In genomic region chr1:117044217-117044616, GRCh38 we compare ENCODE assay signal across 23 cellular contexts. TPM values are rescaled to one million over a fixed set of nuclear protein-coding genes. Genes with fewer than 3 reads are reported as not detected.
DNase-seq lines count a peak whose midpoint lies in the region; ATAC-seq, FAIRE-seq and TF ChIP-seq lines count a peak whose summit lies in the region.
"Had no signal": no experiment of that assay in that cellular context is flagged by ENCODE, and none has a peak within 500 bp of the region (broad histone marks: within the 10 kb centered on the region; RNA-seq: fewer than 3 reads in every experiment).

No MANE protein-coding gene starts in this region.

- in situ Hi-C loops in KBM-7 (cut with MboI; ENCODE audit: low pct_unique_long_range_greater_than_20kb, low sequenced_read_pairs): loop anchor here (25.0 kb wide), 1 partner anchor 307 kb away; no protein-coding TSS in a partner anchor
- in situ Hi-C loops in K562 (cut with MboI): no loop called here

- H3K27ac Mint-ChIP-seq in H9: no peak overlapping the region
- H3K27ac Mint-ChIP-seq: CD4-positive, alpha-beta memory T cell; HFFc6 had no signal

- H3K79me2 ChIP-seq in K562 (ENCODE audit: control insufficient read depth, insufficient read depth, low read length) (no peaks in the 10 kb centered on the region), H9 (ENCODE audit: insufficient read depth, low read length) (no peaks in the 10 kb centered on the region)

- no peak overlapping the region for H4K5ac ChIP-seq in H9 (ENCODE audit: insufficient read length, low read depth, low read length)

- H3K36me3 Mint-ChIP-seq in H9 (ENCODE audit: insufficient read depth in 1 of 3, low read depth in 3 of 3): no peaks in the 10 kb centered on the region

- POLR2A ChIA-PET in HEK293 (lab: Yijun Ruan, JAX): no interaction called here
- POLR2A ChIA-PET in K562 (lab: Yijun Ruan, JAX): interaction anchor here (0.6 to 2.1 kb wide), 5 partner anchors 10 to 82 kb away, joined by 3 to 6 read pairs (median 4); partner anchors contain the start of gene TTF2

- H2AK5ac ChIP-seq in H9 (ENCODE audit: insufficient read length, low read length): no peak overlapping the region

- DNase-seq in KBM-7: peak; percentile 18
- peak in 1 of 4 experiments; percentile 13 for DNase-seq in K562 (ENCODE audit: extremely low read depth in 1 of 4, low spot score in 3 of 4)
- DNase-seq in left colon: no peak
- no peak for DNase-seq in H9
- DNase-seq in SJCRH30: no peak
- no peak for DNase-seq in colonic mucosa
- no peak for DNase-seq in SKM-1 (lab: John Stamatoyannopoulos, UW; ENCODE audit: unreplicated experiment)
- DNase-seq: C1 segment of cervical spinal cord; Calu3; CD4-positive, alpha-beta memory T cell; COR-L47; DMS53; DMS79 treated with DMSO at 0.1 percent for 48 hours; GM23248; H7; HFFc6 had no signal

- peaks cover 0 to 5% of the 10 kb centered on the region in 2 experiments; a peak in 1 of 3 replicates for H3K36me3 ChIP-seq in HEK293 (ENCODE audit: control insufficient read depth in 2 of 2, insufficient read depth in 1 of 2, low read length in 2 of 2)
- no peaks in the 10 kb centered on the region for H3K36me3 ChIP-seq in K562 (ENCODE audit: control insufficient read depth, insufficient read depth, low read length)
- no peaks in the 10 kb centered on the region for H3K36me3 ChIP-seq in SJCRH30
- H3K36me3 ChIP-seq in colonic mucosa: no peaks in the 10 kb centered on the region

- no peaks in the 10 kb centered on the region for H3K79me1 ChIP-seq in H9 (ENCODE audit: insufficient read depth, low read depth, low read length, poor library complexity, severe bottlenecking)

- no peak overlapping the region for H3K56ac ChIP-seq in H9 (ENCODE audit: insufficient read length, low read depth, low read length)

- H3K23ac ChIP-seq in H9 (ENCODE audit: insufficient read length, low read depth, low read length): no peak overlapping the region

- H2AFZ ChIP-seq in K562 (ENCODE audit: low read depth, low read length) (no peak overlapping the region), H9 (ENCODE audit: low read length) (no peak overlapping the region)
- H2AFZ ChIP-seq: GM23248 had no signal

- WGBS in K562 (ENCODE audit: insufficient coverage, low coverage, missing lambda C conversion rate): 7% methylated on average over 1 of the region's 1 CpG
- no CpG with 5 or more reads among the region's 1 CpG for WGBS in H9 (ENCODE audit: extremely low coverage, insufficient read length, low lambda C conversion rate)

- H3K4me1 ChIP-seq in HEK293 (ENCODE audit: control insufficient read depth, insufficient read depth, low read length): no peaks in the 10 kb centered on the region
- 0 out of 5 replicates have a peak, but pooled peaks cover 0 to 3% of the 10 kb centered on the region in 2 experiments for H3K4me1 ChIP-seq in K562 (replicated peaks in 1 of 2; ENCODE audit: control insufficient read depth in 2 of 2, insufficient read depth in 2 of 2, low read length in 2 of 2)
- H3K4me1 ChIP-seq in H9 (ENCODE audit: insufficient read depth, low read length): no peaks in the 10 kb centered on the region
- H3K4me1 ChIP-seq in SJCRH30: peaks cover 7% of the 10 kb centered on the region
- no peaks in the 10 kb centered on the region for H3K4me1 ChIP-seq in colonic mucosa

- H2BK12ac ChIP-seq in H9 (ENCODE audit: insufficient read length, low read depth, low read length): no peak overlapping the region

- TF ChIP-seq RAD21 in K562 (CRISPR knock-in tag; conservative IDR thresholded peaks at IDR 0.05 in 1 of 2, IDR thresholded peaks at IDR 0.05 in 1 of 2): no peak

- no peak overlapping the region for H3K18ac ChIP-seq in H9 (ENCODE audit: insufficient read length, low read depth, low read length)

- H3K27ac ChIP-seq in HEK293 (ENCODE audit: extremely low read depth, low read depth, low read length) (no peak overlapping the region), K562 (ENCODE audit: extremely low read depth, low read depth, low read length) (no peak overlapping the region), H9 (ENCODE audit: insufficient read length, low read depth, low read length) (no peak overlapping the region), SJCRH30 (no peak overlapping the region), colonic mucosa (no peak overlapping the region)
- H3K27ac ChIP-seq: GM23248 had no signal

- H3K4ac ChIP-seq in H9 (ENCODE audit: low read depth, low read length): no peak overlapping the region

- no peaks in the 10 kb centered on the region for H3K9me3 Mint-ChIP-seq in H9
- H3K9me3 Mint-ChIP-seq: HFFc6 had no signal

- H3K14ac ChIP-seq in H9 (ENCODE audit: insufficient read depth, low read length): no peak overlapping the region

- H3K9ac ChIP-seq in K562 (ENCODE audit: insufficient read depth in 1 of 2, low read depth in 2 of 2, low read length in 2 of 2) (no peak overlapping the region), H9 (ENCODE audit: extremely low read depth, insufficient read length, low read length) (no peak overlapping the region), colonic mucosa (ENCODE audit: low read depth in 2 of 2, low read length in 2 of 2) (no peak overlapping the region)
- H3K9ac ChIP-seq: GM23248 had no signal

- H3K9me1 ChIP-seq in K562 (ENCODE audit: control insufficient read depth, insufficient read depth, low read length): no peaks in the 10 kb centered on the region

- H3K27me3 Mint-ChIP-seq in H9 (ENCODE audit: low read depth): no peaks in the 10 kb centered on the region
- H3K27me3 Mint-ChIP-seq: CD4-positive, alpha-beta memory T cell had no signal

- no peak overlapping the region for H3K4me3 ChIP-seq in HEK293 (ENCODE audit: low read depth, low read length)
- no peak overlapping the region for H3K4me3 ChIP-seq in K562
- H3K4me3 ChIP-seq in SJCRH30: no peak overlapping the region
- no peak overlapping the region for H3K4me3 ChIP-seq in colonic mucosa
- H3K4me3 ChIP-seq: GM23248 had no signal

- no peak for TF ChIP-seq CTCF in HEK293 (tag by site-specific recombination; IDR thresholded peaks at IDR 0.05)
- TF ChIP-seq CTCF in K562 (IDR thresholded peaks at IDR 0.05 in 2 of 3, conservative IDR thresholded peaks at IDR 0.05 in 1 of 3; ENCODE audit: insufficient read depth in 2 of 3, low read depth in 1 of 3, low read length in 3 of 3): no peak
- TF ChIP-seq CTCF in H9 (conservative IDR thresholded peaks at IDR 0.05): no peak
- no peak for TF ChIP-seq CTCF in colonic mucosa (IDR thresholded peaks at IDR 0.05)

- peak; percentile 45; the same call in 2 of the 3 replicates for ATAC-seq in K562
- peak; percentile 53 for ATAC-seq in left colon
- ATAC-seq: HCT116 had no signal

- no peak overlapping the region for H4K8ac ChIP-seq in H9 (replicated peaks; ENCODE audit: insufficient read length, low read depth, low read length)

- no peak overlapping the region for H2BK15ac ChIP-seq in H9 (ENCODE audit: low read depth, low read length)

- H3K4me3 Mint-ChIP-seq in H9: no peak overlapping the region
- H3K4me3 Mint-ChIP-seq: CD4-positive, alpha-beta memory T cell; HFFc6 had no signal

- no peak overlapping the region for H4K91ac ChIP-seq in H9 (ENCODE audit: insufficient read length, low read depth, low read length)

- CTCF ChIA-PET in HEK293 (lab: Yijun Ruan, JAX): interaction anchor here (0.7 kb wide), 2 partner anchors 307 to 372 kb away, joined by 3 read pairs; no protein-coding TSS in a partner anchor
- CTCF ChIA-PET in K562 (lab: Yijun Ruan, JAX; ENCODE audit: low intra/inter-chr PET ratio): no interaction called here

- BruUV-seq in K562 (replicated peaks; lab: Mats Ljungman, UMichigan): no TSS peak

- H3K23me2 ChIP-seq in H9 (ENCODE audit: insufficient read length, low read depth, low read length, poor library complexity, severe bottlenecking): no peaks in the 10 kb centered on the region

- no peak for FAIRE-seq in K562 (lab: Jason Lieb, UNC)
- FAIRE-seq: G401.6, GM12892, GM19239, H1 had no signal

- intact Hi-C loops in K562 (cut with micrococcal nuclease) (no loop called here), left colon (cut with DNase I, micrococcal nuclease) (no loop called here), colonic mucosa (cut with DNase I) (no loop called here)

- no peaks in the 10 kb centered on the region for H3K27me3 ChIP-seq in K562 (ENCODE audit: control insufficient read depth in 2 of 2, insufficient read depth in 2 of 2, low read length in 2 of 2)
- no peaks in the 10 kb centered on the region for H3K27me3 ChIP-seq in H9 (ENCODE audit: insufficient read depth, low read length)
- H3K27me3 ChIP-seq in SJCRH30: no peaks in the 10 kb centered on the region
- H3K27me3 ChIP-seq in colonic mucosa: no peaks in the 10 kb centered on the region

- H2BK5ac ChIP-seq in H9 (ENCODE audit: insufficient read length, low read length): no peak overlapping the region

- TF ChIP-seq POLR2A in K562 (conservative IDR thresholded peaks at IDR 0.05): no peak

- no peak overlapping the region for H2BK20ac ChIP-seq in H9 (ENCODE audit: low read depth, low read length, poor library complexity, severe bottlenecking)

- no peak overlapping the region for H3K4me2 ChIP-seq in K562 (ENCODE audit: insufficient read depth, low read length)
- H3K4me2 ChIP-seq in H9 (ENCODE audit: insufficient read depth, insufficient read length, low read length): no peak overlapping the region

- H3K4me1 Mint-ChIP-seq in H9: no peaks in the 10 kb centered on the region

- H3K9me3 ChIP-seq in HEK293 (ENCODE audit: control insufficient read depth, insufficient read depth, low read depth, low read length) (no peaks in the 10 kb centered on the region), K562 (replicated peaks; ENCODE audit: control insufficient read depth, insufficient read depth, low read depth, low read length) (no peaks in the 10 kb centered on the region), H9 (ENCODE audit: control insufficient read depth, low read depth, low read length) (no peaks in the 10 kb centered on the region), SJCRH30 (replicated peaks) (no peaks in the 10 kb centered on the region; the same call in 1 of the 2 replicates), colonic mucosa (no peaks in the 10 kb centered on the region)

- H2BK120ac ChIP-seq in H9 (ENCODE audit: low read depth, low read length, poor library complexity, severe bottlenecking): no peak overlapping the region

- no peak for TF ChIP-seq EP300 in K562 (IDR thresholded peaks at IDR 0.05; ENCODE audit: low read length)

- no peak overlapping the region for H3T11ph ChIP-seq in H9 (ENCODE audit: low read length)

- H4K20me1 ChIP-seq in K562 (replicated peaks; ENCODE audit: control insufficient read depth, insufficient read depth, low read length) (no peaks in the 10 kb centered on the region), H9 (ENCODE audit: control insufficient read depth, insufficient read depth, insufficient read length) (no peaks in the 10 kb centered on the region)

RNA-seq across cellular contexts. Expression of gene TTF2, which starts 15.9 kb away (rescaled TPM):
- 122 and 267 TPM in 2 replicates for total RNA-seq in K562 (2011; cell fraction: chromatin; rRNA removed; ENCODE audit: low replicate concordance)
- 62.4 and 74.7 TPM in 2 replicates for total RNA-seq in K562 (2011; cell fraction: nucleolus; rRNA removed)
- total RNA-seq in K562 (2011; cell fraction: nucleoplasm; rRNA removed): 84.3 and 104 TPM in 2 replicates
- total RNA-seq in K562 (2014; rRNA removed): 36.1 and 36.2 TPM in 2 replicates
- 61.5 and 69.2 TPM in 2 replicates for total RNA-seq in K562 (2014; rRNA removed; fragmentation: Illumina TruSeq; extraction: Trizol)
- total RNA-seq in K562 (2015; rRNA removed; fragmentation: Illumina TruSeq; extraction: Trizol): 40.0 and 46.1 TPM in 2 replicates
- total RNA-seq in K562 (2021): 62.5 and 63.3 TPM in 2 replicates
- 71.1 and 77.3 TPM in 2 replicates for polyA plus RNA-seq in K562 (2011; rRNA removed)
- 24.3 and 30.5 TPM in 2 replicates for polyA plus RNA-seq in K562 (2011; cell fraction: cytosol; rRNA removed)
- 108 and 124 TPM in 2 replicates for polyA plus RNA-seq in K562 (2011; cell fraction: nucleus; rRNA removed)
- polyA plus RNA-seq in K562 (2012): 32.8 and 42.0 TPM in 2 replicates
- polyA plus RNA-seq in K562 (2014; fragmentation: Illumina TruSeq; extraction: Trizol): 36.0 and 42.1 TPM in 2 replicates
- polyA plus RNA-seq in K562 (2014; fragmentation: Nextera tagmentation; extraction: Ambion mirVana): 10 to 100 TPM in 1 of 2 experiments, 1 to 10 TPM in 1; 9.4 to 10.5 TPM
- 36.6 and 41.3 TPM in 2 replicates for polyA plus RNA-seq in K562 (2014; rRNA removed)
- polyA minus RNA-seq in K562 (2011; rRNA and poly(A)+ RNA removed): 55.0 and 68.2 TPM in 2 replicates
- 30.9 and 39.0 TPM in 2 replicates for polyA minus RNA-seq in K562 (2011; cell fraction: cytosol; rRNA and poly(A)+ RNA removed)
- 48.9 and 88.3 TPM in 2 replicates for polyA minus RNA-seq in K562 (2011; cell fraction: nucleus; rRNA and poly(A)+ RNA removed)
- 10 to 100 TPM; 25.0 to 28.1 TPM for total RNA-seq in left colon
- total RNA-seq in H9 (2021): 83.5 and 86.4 TPM in 2 replicates
- 58.4 and 61.3 TPM in 2 replicates for total RNA-seq in SJCRH30 (2014; rRNA removed; shearing (Covaris generic))
- 10 to 100 TPM; 25.0 to 50.5 TPM for total RNA-seq in colonic mucosa

RNA-seq across cellular contexts. Expression of gene CD101, which starts 42.7 kb away (rescaled TPM):
- total RNA-seq in K562 (2011; cell fraction: chromatin; rRNA removed; ENCODE audit: low replicate concordance): 0.23 and 1.2 TPM in 2 replicates
- total RNA-seq in K562 (2011; cell fraction: nucleolus; rRNA removed): 0.17 and 0.26 TPM in 2 replicates
- total RNA-seq in K562 (2011; cell fraction: nucleoplasm; rRNA removed): 0.23 and 0.66 TPM in 2 replicates
- total RNA-seq in K562 (2014; rRNA removed): 0.18 and 0.20 TPM in 2 replicates
- total RNA-seq in K562 (2014; rRNA removed; fragmentation: Illumina TruSeq; extraction: Trizol): 0.18 and 0.32 TPM in 2 replicates
- total RNA-seq in K562 (2015; rRNA removed; fragmentation: Illumina TruSeq; extraction: Trizol): 0.53 and 1.0 TPM in 2 replicates
- 0.35 and 0.36 TPM in 2 replicates for total RNA-seq in K562 (2021)
- polyA plus RNA-seq in K562 (2011; rRNA removed): 0.35 and 0.77 TPM in 2 replicates
- polyA plus RNA-seq in K562 (2011; cell fraction: cytosol; rRNA removed): 0.01 and 0.06 TPM in 2 replicates
- 0.21 and 0.90 TPM in 2 replicates for polyA plus RNA-seq in K562 (2011; cell fraction: nucleus; rRNA removed)
- 0.22 and 0.51 TPM in 2 replicates for polyA plus RNA-seq in K562 (2012)
- 0.79 and 1.1 TPM in 2 replicates for polyA plus RNA-seq in K562 (2014; fragmentation: Illumina TruSeq; extraction: Trizol)
- under 1 TPM; 0.18 to 0.20 TPM for polyA plus RNA-seq in K562 (2014; fragmentation: Nextera tagmentation; extraction: Ambion mirVana)
- polyA plus RNA-seq in K562 (2014; rRNA removed): 0.04 and 0.08 TPM in 2 replicates
- 0.28 and 0.90 TPM in 2 replicates for polyA minus RNA-seq in K562 (2011; rRNA and poly(A)+ RNA removed)
- polyA minus RNA-seq in K562 (2011; cell fraction: cytosol; rRNA and poly(A)+ RNA removed): 0.29 TPM in 1 of 2 replicates, not detected in the other
- 0.40 and 1.00 TPM in 2 replicates for polyA minus RNA-seq in K562 (2011; cell fraction: nucleus; rRNA and poly(A)+ RNA removed)
- total RNA-seq in left colon: 1 to 10 TPM; 2.8 to 3.7 TPM
- total RNA-seq in H9 (2021): 1.5 and 1.8 TPM in 2 replicates
- total RNA-seq in SJCRH30 (2014; rRNA removed; shearing (Covaris generic)): 1.7 and 2.3 TPM in 2 replicates
- total RNA-seq in colonic mucosa: 1 to 10 TPM; 1.8 to 1.9 TPM
- total RNA-seq: A172, GM23248, HFFc6 had no signal
- polyA plus RNA-seq: GM23248 had no signal
